In the genomic region with DNA sequence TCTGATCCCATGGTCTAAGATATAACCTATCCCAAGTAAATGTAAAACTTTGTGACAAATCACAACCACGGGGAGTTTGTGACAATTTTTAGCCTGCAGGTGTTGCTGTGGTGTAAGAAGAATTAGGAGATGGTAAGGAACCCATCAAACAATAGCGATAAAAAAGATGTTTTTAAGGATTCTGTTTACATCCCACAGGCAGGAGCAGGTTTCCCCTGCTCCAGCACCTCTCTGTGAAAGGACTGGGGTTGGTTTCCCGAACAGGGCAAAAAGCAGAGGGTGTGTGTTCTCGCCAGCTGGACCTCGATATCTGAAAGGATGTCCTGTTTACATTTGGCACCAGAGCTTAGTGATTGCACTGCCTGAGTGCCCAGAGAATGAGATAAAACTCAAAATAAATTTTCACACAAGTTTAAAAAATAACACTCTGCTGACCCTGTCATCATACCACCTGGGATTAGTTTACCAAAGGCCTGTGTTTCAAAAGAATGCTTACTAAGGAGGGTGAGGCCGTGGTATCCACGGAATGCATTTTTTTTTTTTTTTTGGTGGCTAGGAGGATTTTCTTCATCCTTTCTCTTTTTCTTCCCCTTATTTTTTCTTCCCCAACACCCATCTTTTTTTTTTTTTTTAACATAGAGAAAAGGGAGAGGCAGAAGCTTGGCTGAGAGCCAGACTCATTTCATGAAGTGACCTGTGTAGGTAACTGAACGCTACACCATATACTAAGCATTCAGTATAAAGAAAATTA, we compare ENCODE assay signal across 9 cellular contexts.
DNase-seq lines count a peak whose midpoint lies in the region; ATAC-seq and TF ChIP-seq lines count a peak whose summit lies in the region.
"Had no signal": no experiment of that assay in that cellular context is flagged by ENCODE, and none has a peak within 500 bp of the region (broad histone marks: within the 10 kb centered on the region; RNA-seq: fewer than 3 reads in every experiment).

No MANE protein-coding gene starts in this region.

- CTCF ChIA-PET in Panc1 (lab: Charles Lee): no interaction called here

- H3K36me3 Mint-ChIP-seq in activated naive CD8-positive, alpha-beta T cell treated with anti-CD3 and anti-CD28 coated beads, Interleukin-2, amount 50 U/mL, for 24 hours (ENCODE audit: low read depth): no peaks in the 10 kb centered on the region

- H3K4me3 Mint-ChIP-seq in activated naive CD8-positive, alpha-beta T cell treated with anti-CD3 and anti-CD28 coated beads, Interleukin-2, amount 50 U/mL, for 24 hours: no peak overlapping the region

- TF ChIP-seq CTCF in Panc1 (IDR thresholded peaks at IDR 0.05) (peak; percentile 11; the same call in 1 of the 2 replicates), ovary (IDR thresholded peaks at IDR 0.05) (no peak)

- BruUV-seq in Panc1 (replicated peaks; lab: Mats Ljungman, UMichigan): no TSS peak

- H3K27me3 ChIP-seq in Panc1 (ENCODE audit: control insufficient read depth, insufficient read depth, low read length) (no peaks in the 10 kb centered on the region), ovary (no peaks in the 10 kb centered on the region)

- H3K9me3 Mint-ChIP-seq in activated naive CD8-positive, alpha-beta T cell treated with anti-CD3 and anti-CD28 coated beads, Interleukin-2, amount 50 U/mL, for 24 hours: no peaks in the 10 kb centered on the region

- no peak for TF ChIP-seq EP300 in ovary (IDR thresholded peaks at IDR 0.05)

- in situ Hi-C loops in Panc1 (cut with HindIII; ENCODE audit: low pct_unique_long_range_greater_than_20kb, low sequenced_read_pairs): no loop called here

- no peak for TF ChIP-seq POLR2A in ovary (IDR thresholded peaks at IDR 0.05)

- no peaks in the 10 kb centered on the region for H3K4me1 Mint-ChIP-seq in activated naive CD8-positive, alpha-beta T cell treated with anti-CD3 and anti-CD28 coated beads, Interleukin-2, amount 50 U/mL, for 24 hours

- peak; percentile 46 for DNase-seq in GM03348 (ENCODE audit: low spot score)
- DNase-seq in Panc1 (ENCODE audit: low read depth, low spot score): no peak
- DNase-seq in fibroblast of peridontal ligament (ENCODE audit: extremely low read depth): peak; percentile 33
- DNase-seq in ovary: peak in 4 of 5 donors; percentile 32 to 57 (median 40)
- DNase-seq in amygdala (lab: John Stamatoyannopoulos, UW): no peak
- no peak for DNase-seq in activated CD4-positive, alpha-beta T cell treated with anti-CD3 and anti-CD28 coated beads, Interleukin-2, amount 50 U/mL, for 4 hours
- no peak for DNase-seq in activated naive CD8-positive, alpha-beta T cell treated with anti-CD3 and anti-CD28 coated beads, Interleukin-2, amount 50 U/mL, for 24 hours
- DNase-seq: stimulated activated CD4-positive, alpha-beta T cell treated with anti-CD3 and anti-CD28 coated beads, Interleukin-4, amount 100 ng/mL, for 24 hours had no signal

- H3K4me3 ChIP-seq in Panc1 (ENCODE audit: low read depth in 2 of 2, low read length in 2 of 2) (no peak overlapping the region), ovary (no peak overlapping the region)

- intact Hi-C loops in Panc1 (cut with micrococcal nuclease; ENCODE audit: unreplicated experiment): no loop called here
- intact Hi-C loops in ovary (cut with DNase I): no loop called here

- no peak for ATAC-seq in Panc1
- no peak for ATAC-seq in GM19463 (IDR thresholded peaks at IDR 0.05; ENCODE audit: unreplicated experiment)
- no peak for ATAC-seq in activated naive CD8-positive, alpha-beta T cell treated with anti-CD3 and anti-CD28 coated beads, Interleukin-2, amount 50 U/mL, for 24 hours

- no peak overlapping the region for H3K27ac Mint-ChIP-seq in activated naive CD8-positive, alpha-beta T cell treated with anti-CD3 and anti-CD28 coated beads, Interleukin-2, amount 50 U/mL, for 24 hours

- no peaks in the 10 kb centered on the region for H3K36me3 ChIP-seq in Panc1 (ENCODE audit: control insufficient read depth, insufficient read depth, low read length)
- H3K36me3 ChIP-seq in ovary: no peaks in the 10 kb centered on the region

- H3K4me1 ChIP-seq in Panc1 (ENCODE audit: control insufficient read depth, insufficient read depth, low read length): no peaks in the 10 kb centered on the region
- peaks cover 12% of the 10 kb centered on the region for H3K4me1 ChIP-seq in ovary (ENCODE audit: insufficient read depth)

- 5 to 19% (median 11%) methylated on average over 8 of the region's 8 CpGs for WGBS in ovary, 3 donors

- H3K9me3 ChIP-seq in Panc1 (ENCODE audit: control insufficient read depth, insufficient read depth, low read depth, low read length): no peaks in the 10 kb centered on the region
- H3K9me3 ChIP-seq in ovary: no peaks in the 10 kb centered on the region

- H3K27me3 Mint-ChIP-seq in activated naive CD8-positive, alpha-beta T cell treated with anti-CD3 and anti-CD28 coated beads, Interleukin-2, amount 50 U/mL, for 24 hours: peaks cover 9% of the 10 kb centered on the region

- POLR2A ChIA-PET in Panc1 (lab: Charles Lee): no interaction called here

- no peak overlapping the region for H3K27ac ChIP-seq in Panc1 (ENCODE audit: low read length)
- H3K27ac ChIP-seq in ovary: peak overlapping the region in 1 of 2 donors; percentile 16

Comparison
In these comparisons a context has a peak if more than half of its experiments do, and no peak if none do; other contexts are left out.
1. DNase-seq: peak in GM03348 (single experiment), fibroblast of peridontal ligament (single experiment) and ovary (4 of 5); none in Panc1 (single experiment), amygdala (0 of 56), activated CD4-positive, alpha-beta T cell treated with anti-CD3 and anti-CD28 coated beads, Interleukin-2, amount 50 U/mL, for 4 hours (0 of 2) and activated naive CD8-positive, alpha-beta T cell treated with anti-CD3 and anti-CD28 coated beads, Interleukin-2, amount 50 U/mL, for 24 hours (single experiment).